ENCODE assay signal across 8 cellular contexts in genomic region chr11:65662247-65662801, GRCh38. TPM values are rescaled to one million over a fixed set of nuclear protein-coding genes. Genes with fewer than 3 reads are reported as not detected.
DNase-seq lines count a peak whose midpoint lies in the region; ATAC-seq and TF ChIP-seq lines count a peak whose summit lies in the region.

No MANE protein-coding gene starts in this region.

- peak overlapping the region; percentile 86 to 94 (median 88) for H3K4me3 Mint-ChIP-seq in CD4-positive, CD25-positive, alpha-beta regulatory T cell
- peak overlapping the region; percentile 89 for H3K4me3 Mint-ChIP-seq in HFFc6
- peak overlapping the region; percentile 85 for H3K4me3 Mint-ChIP-seq in activated naive CD8-positive, alpha-beta T cell treated with anti-CD3 and anti-CD28 coated beads, Interleukin-2, amount 10 ng/mL, durations not matched to agents 7 days and 5 days

- no peaks in the 10 kb centered on the region for H3K27me3 ChIP-seq in CD4-positive, CD25-positive, alpha-beta regulatory T cell (ENCODE audit: control insufficient read depth, insufficient read depth, low read length)
- no peaks in the 10 kb centered on the region for H3K27me3 ChIP-seq in thoracic aorta (replicated peaks; ENCODE audit: insufficient read depth)

- no peak; the same call in 1 of the 2 replicates for TF ChIP-seq CTCF in HFFc6 (IDR thresholded peaks at IDR 0.05)
- no peak for TF ChIP-seq CTCF in thoracic aorta (IDR thresholded peaks at IDR 0.05)

- H3K4me3 ChIP-seq in CD4-positive, CD25-positive, alpha-beta regulatory T cell (ENCODE audit: low read depth, low read length): peak overlapping the region; percentile 86
- peak overlapping the region; percentile 93 for H3K4me3 ChIP-seq in thoracic aorta

- H3K36me3 ChIP-seq in CD4-positive, CD25-positive, alpha-beta regulatory T cell (ENCODE audit: control insufficient read depth, insufficient read depth, low read length): peaks cover 37% of the 10 kb centered on the region
- peaks cover 41% of the 10 kb centered on the region for H3K36me3 ChIP-seq in thoracic aorta

- H3K27ac ChIP-seq in CD4-positive, CD25-positive, alpha-beta regulatory T cell (ENCODE audit: insufficient read depth, low read length, poor library complexity, severe bottlenecking): peak overlapping the region; percentile 98
- peak overlapping the region; percentile 98 to 99 for H3K27ac ChIP-seq in thoracic aorta

- ATAC-seq in CD4-positive, CD25-positive, alpha-beta regulatory T cell (ENCODE audit: low read depth in 2 of 2): no peak
- ATAC-seq in activated naive CD8-positive, alpha-beta T cell treated with anti-CD3 and anti-CD28 coated beads, Interleukin-2, amount 10 ng/mL, durations not matched to agents 7 days and 5 days (ENCODE audit: low read depth): no peak
- ATAC-seq in left colon (peak; percentile 28), thoracic aorta (ENCODE audit: insufficient number of reproducible peaks, low FRiP score, low read depth) (peak; percentile 1)

- peak overlapping the region; percentile 63 to 87 (median 82) for H3K27ac Mint-ChIP-seq in CD4-positive, CD25-positive, alpha-beta regulatory T cell
- H3K27ac Mint-ChIP-seq in HFFc6: peak overlapping the region; percentile 80
- peak overlapping the region; percentile 78 for H3K27ac Mint-ChIP-seq in activated naive CD8-positive, alpha-beta T cell treated with anti-CD3 and anti-CD28 coated beads, Interleukin-2, amount 10 ng/mL, durations not matched to agents 7 days and 5 days

- intact Hi-C loops in left colon (cut with DNase I, micrococcal nuclease): no loop called here

- no peak for DNase-seq in CD4-positive, CD25-positive, alpha-beta regulatory T cell
- DNase-seq in HFFc6 (no peak), left colon (peak in 1 of 2 donors; percentile 46), thoracic aorta (ENCODE audit: low spot score) (no peak), NCI-H1436 (lab: John Stamatoyannopoulos, UW) (no peak), NCI-H69 (lab: John Stamatoyannopoulos, UW) (no peak)
- DNase-seq in activated naive CD8-positive, alpha-beta T cell treated with anti-CD3 and anti-CD28 coated beads, Interleukin-2, amount 10 ng/mL, durations not matched to agents 7 days and 5 days: no peak
- no peak for DNase-seq in activated CD8-positive, alpha-beta memory T cell treated with anti-CD3 and anti-CD28 coated beads, Interleukin-2, amount 50 U/mL, for 48 hours

- peaks cover 26% of the 10 kb centered on the region for H3K36me3 Mint-ChIP-seq in CD4-positive, CD25-positive, alpha-beta regulatory T cell
- H3K36me3 Mint-ChIP-seq in HFFc6 (ENCODE audit: low read depth): peaks cover 18% of the 10 kb centered on the region
- peaks cover 11% of the 10 kb centered on the region for H3K36me3 Mint-ChIP-seq in activated naive CD8-positive, alpha-beta T cell treated with anti-CD3 and anti-CD28 coated beads, Interleukin-2, amount 10 ng/mL, durations not matched to agents 7 days and 5 days

- no peaks in the 10 kb centered on the region for H3K9me3 Mint-ChIP-seq in CD4-positive, CD25-positive, alpha-beta regulatory T cell
- no peaks in the 10 kb centered on the region for H3K9me3 Mint-ChIP-seq in HFFc6
- H3K9me3 Mint-ChIP-seq in activated naive CD8-positive, alpha-beta T cell treated with anti-CD3 and anti-CD28 coated beads, Interleukin-2, amount 10 ng/mL, durations not matched to agents 7 days and 5 days: no peaks in the 10 kb centered on the region

- H3K9me3 ChIP-seq in CD4-positive, CD25-positive, alpha-beta regulatory T cell (ENCODE audit: control insufficient read depth in 2 of 2, low read length in 2 of 2): no peaks in the 10 kb centered on the region
- no peaks in the 10 kb centered on the region for H3K9me3 ChIP-seq in thoracic aorta

- POLR2A ChIA-PET in activated naive CD8-positive, alpha-beta T cell treated with anti-CD3 and anti-CD28 coated beads, Interleukin-2, amount 10 ng/mL, durations not matched to agents 7 days and 5 days (lab: Charles Lee): interaction anchor here (0.6 to 4.2 kb wide), 18 partner anchors 9 to 439 kb away, joined by 3 to 57 read pairs (median 3); partner anchors contain the start of genes CCDC85B, PCNX3, SIPA1 and ZNRD2

- H3K27me3 Mint-ChIP-seq in CD4-positive, CD25-positive, alpha-beta regulatory T cell: peaks cover 4% of the 10 kb centered on the region
- H3K27me3 Mint-ChIP-seq in HFFc6 (ENCODE audit: insufficient read depth): no peaks in the 10 kb centered on the region
- H3K27me3 Mint-ChIP-seq in activated naive CD8-positive, alpha-beta T cell treated with anti-CD3 and anti-CD28 coated beads, Interleukin-2, amount 10 ng/mL, durations not matched to agents 7 days and 5 days: no peaks in the 10 kb centered on the region

- H3K4me1 ChIP-seq in CD4-positive, CD25-positive, alpha-beta regulatory T cell (ENCODE audit: control insufficient read depth, insufficient read depth, low read length, poor library complexity, severe bottlenecking): peaks cover 41% of the 10 kb centered on the region
- peaks cover 14 to 25% of the 10 kb centered on the region in 2 donors for H3K4me1 ChIP-seq in thoracic aorta (ENCODE audit: control insufficient read depth in 1 of 2, low read depth in 2 of 2)

- peaks cover 7 to 55% (median 18%) of the 10 kb centered on the region in 4 donors for H3K4me1 Mint-ChIP-seq in CD4-positive, CD25-positive, alpha-beta regulatory T cell
- peaks cover 11% of the 10 kb centered on the region for H3K4me1 Mint-ChIP-seq in HFFc6 (ENCODE audit: low read depth)
- peaks cover 24% of the 10 kb centered on the region for H3K4me1 Mint-ChIP-seq in activated naive CD8-positive, alpha-beta T cell treated with anti-CD3 and anti-CD28 coated beads, Interleukin-2, amount 10 ng/mL, durations not matched to agents 7 days and 5 days

RNA-seq across cellular contexts. Expression of gene RELA, which starts 0.4 kb away (rescaled TPM):
- total RNA-seq in CD4-positive, CD25-positive, alpha-beta regulatory T cell: 295 TPM
- polyA plus RNA-seq in CD4-positive, CD25-positive, alpha-beta regulatory T cell: 10 to 100 TPM; 40.3 to 66.1 (median 53.3) TPM
- 10 to 100 TPM; 66.9 to 72.7 (median 69.5) TPM for total RNA-seq in HFFc6 (2021; fragmentation: NEBNext Ultra II Directional; extraction: Animal tissue kit (Norgen Biotek cat#: 25700))
- total RNA-seq in activated naive CD8-positive, alpha-beta T cell treated with anti-CD3 and anti-CD28 coated beads, Interleukin-2, amount 10 ng/mL, durations not matched to agents 7 days and 5 days: 100 to 1,000 TPM; 112 to 117 TPM
- total RNA-seq in left colon: 10 to 100 TPM; 57.6 to 62.9 TPM
- 10 to 100 TPM; 81.5 to 84.4 TPM for total RNA-seq in thoracic aorta

RNA-seq across cellular contexts. Expression of gene SIPA1, which starts 24.4 kb away (rescaled TPM):
- 200 TPM for total RNA-seq in CD4-positive, CD25-positive, alpha-beta regulatory T cell
- 10 to 100 TPM; 74.7 to 91.5 (median 83.1) TPM for polyA plus RNA-seq in CD4-positive, CD25-positive, alpha-beta regulatory T cell
- total RNA-seq in HFFc6 (2021; fragmentation: NEBNext Ultra II Directional; extraction: Animal tissue kit (Norgen Biotek cat#: 25700)): 10 to 100 TPM; 23.0 to 41.3 (median 38.3) TPM
- 100 to 1,000 TPM; 245 to 266 TPM for total RNA-seq in activated naive CD8-positive, alpha-beta T cell treated with anti-CD3 and anti-CD28 coated beads, Interleukin-2, amount 10 ng/mL, durations not matched to agents 7 days and 5 days
- 10 to 100 TPM; 25.5 to 34.3 TPM for total RNA-seq in left colon
- 10 to 100 TPM; 47.9 to 69.8 TPM for total RNA-seq in thoracic aorta

RNA-seq across cellular contexts. Expression of gene PCNX3, which starts 46.7 kb away (rescaled TPM):
- 61.3 TPM for total RNA-seq in CD4-positive, CD25-positive, alpha-beta regulatory T cell
- polyA plus RNA-seq in CD4-positive, CD25-positive, alpha-beta regulatory T cell: 1 to 10 TPM; 1.9 to 2.6 (median 2.2) TPM
- total RNA-seq in HFFc6 (2021; fragmentation: NEBNext Ultra II Directional; extraction: Animal tissue kit (Norgen Biotek cat#: 25700)): 10 to 100 TPM; 51.5 to 66.7 (median 57.3) TPM
- 10 to 100 TPM; 57.2 to 60.2 TPM for total RNA-seq in activated naive CD8-positive, alpha-beta T cell treated with anti-CD3 and anti-CD28 coated beads, Interleukin-2, amount 10 ng/mL, durations not matched to agents 7 days and 5 days
- total RNA-seq in left colon (10 to 100 TPM; 47.8 to 56.0 TPM), thoracic aorta (10 to 100 TPM; 37.5 to 39.5 TPM)

RNA-seq across cellular contexts. Expression of gene MAP3K11, which starts 48.3 kb away (rescaled TPM):
- 73.1 TPM for total RNA-seq in CD4-positive, CD25-positive, alpha-beta regulatory T cell
- 10 to 100 TPM in 2 of 4 donors, 1 to 10 TPM in 2; 8.1 to 11.6 (median 9.8) TPM for polyA plus RNA-seq in CD4-positive, CD25-positive, alpha-beta regulatory T cell
- 10 to 100 TPM; 42.1 to 51.1 (median 46.5) TPM for total RNA-seq in HFFc6 (2021; fragmentation: NEBNext Ultra II Directional; extraction: Animal tissue kit (Norgen Biotek cat#: 25700))
- total RNA-seq in activated naive CD8-positive, alpha-beta T cell treated with anti-CD3 and anti-CD28 coated beads, Interleukin-2, amount 10 ng/mL, durations not matched to agents 7 days and 5 days: 10 to 100 TPM; 69.9 to 73.1 TPM
- 100 to 1,000 TPM in 1 of 2 donors, 10 to 100 TPM in 1; 94.7 to 101 TPM for total RNA-seq in left colon
- 10 to 100 TPM; 48.3 to 62.8 TPM for total RNA-seq in thoracic aorta

RNA-seq across cellular contexts. Expression of gene KAT5, which starts 49.7 kb away (rescaled TPM):
- total RNA-seq in CD4-positive, CD25-positive, alpha-beta regulatory T cell: 127 TPM
- 10 to 100 TPM; 45.4 to 62.7 (median 55.7) TPM for polyA plus RNA-seq in CD4-positive, CD25-positive, alpha-beta regulatory T cell
- total RNA-seq in HFFc6 (2021; fragmentation: NEBNext Ultra II Directional; extraction: Animal tissue kit (Norgen Biotek cat#: 25700)): 10 to 100 TPM; 36.5 to 42.6 (median 38.9) TPM
- 10 to 100 TPM; 75.6 to 82.6 TPM for total RNA-seq in activated naive CD8-positive, alpha-beta T cell treated with anti-CD3 and anti-CD28 coated beads, Interleukin-2, amount 10 ng/mL, durations not matched to agents 7 days and 5 days
- total RNA-seq in left colon: 10 to 100 TPM; 70.8 to 72.3 TPM
- 10 to 100 TPM; 49.0 to 50.5 TPM for total RNA-seq in thoracic aorta

Comparison
In these comparisons a context has a peak if more than half of its experiments do, and no peak if none do; other contexts are left out.
1. ATAC-seq: peak in left colon (single experiment) and thoracic aorta (single experiment); none in CD4-positive, CD25-positive, alpha-beta regulatory T cell (0 of 2) and activated naive CD8-positive, alpha-beta T cell treated with anti-CD3 and anti-CD28 coated beads, Interleukin-2, amount 10 ng/mL, durations not matched to agents 7 days and 5 days (single experiment).
2. Peak in every context shown above with its lines, with median percentiles within 50 percentile points of each other: H3K27ac Mint-ChIP-seq and H3K4me3 Mint-ChIP-seq.